Comparison of ENCODE assay signal across 27 cellular contexts in genomic region chr17:1255041-1255440, GRCh38. TPM values are rescaled to one million over a fixed set of nuclear protein-coding genes. Genes with fewer than 3 reads are reported as not detected.
"Had no signal": no experiment of that assay in that cellular context is flagged by ENCODE, and none has a peak within 500 bp of the region (broad histone marks: within the 10 kb centered on the region; RNA-seq: fewer than 3 reads in every experiment).

No MANE protein-coding gene starts in this region.

- H3K27me3 ChIP-seq: Peyer's patch, SJSA1 had no signal

- H3K9me3 ChIP-seq: Peyer's patch, SK-N-SH had no signal

- DNase-seq: activated CD4-positive, alpha-beta T cell treated with anti-CD3 and anti-CD28 coated beads, Interleukin-2, amount 10 ng/mL, durations not matched to agents 24 days and 14 days; activated CD4-positive, alpha-beta T cell treated with anti-CD3 and anti-CD28 coated beads, Interleukin-2, amount 50 U/mL, for 4 hours; activated CD8-positive, alpha-beta memory T cell treated with anti-CD3 and anti-CD28 coated beads, Interleukin-2, amount 50 U/mL, for 4 hours; activated naive CD4-positive, alpha-beta T cell treated with anti-CD3 and anti-CD28 coated beads, Interleukin-2, amount 10 ng/mL, durations not matched to agents 7 days and 5 days; activated naive CD8-positive, alpha-beta T cell treated with anti-CD3 and anti-CD28 coated beads, Interleukin-2, amount 50 U/mL, for 24 hours; activated T-cell treated with anti-CD3 and anti-CD28 coated beads for 4 hours; activated T-cell treated with anti-CD3 and anti-CD28 coated beads, Interleukin-2, amount 50 U/mL, for 4 hours; anterior cingulate cortex; caudate nucleus; MM.1S; MV-4-11; NCI-H1092; NCI-H1436 treated with DMSO at 0.1 percent for 48 hours; NCI-H1694 treated with DMSO at 0.1 percent for 48 hours; NCI-H2029; NCI-H345; NCI-H524 treated with DMSO at 0.1 percent for 48 hours; Peyer's patch; RPMI8226; SHP77 treated with DMSO at 0.1 percent for 48 hours; SK-N-SH had no signal

- ATAC-seq: activated naive CD8-positive, alpha-beta T cell treated with anti-CD3 and anti-CD28 coated beads, Interleukin-2, amount 50 U/mL, for 24 hours; activated T-cell treated with anti-CD3 and anti-CD28 coated beads, Interleukin-2, amount 50 U/mL, for 4 hours had no signal

- H3K9ac ChIP-seq: KMS-11, SK-N-SH had no signal

- H3K4me3 ChIP-seq: Peyer's patch, SJSA1 had no signal

- H3K36me3 ChIP-seq: Peyer's patch, SJSA1 had no signal

- H3K9me2 ChIP-seq: SK-N-SH had no signal

- H3K4me2 ChIP-seq: KMS-11, SK-N-SH had no signal

- H3K27ac ChIP-seq: KMS-11, Peyer's patch, SJSA1 had no signal

RNA-seq across cellular contexts. Expression of gene BHLHA9, which starts 15.2 kb away (rescaled TPM):
- total RNA-seq: activated CD4-positive, alpha-beta T cell treated with anti-CD3 and anti-CD28 coated beads, Interleukin-2, amount 10 ng/mL, durations not matched to agents 24 days and 14 days; activated T-cell treated with anti-CD3 and anti-CD28 coated beads, Interleukin-2, amount 50 U/mL, for 4 hours; activated T-helper 1 cell treated with anti-CD3 and anti-CD28 coated beads, Interleukin-12 subunit alpha, Interleukin-12 subunit beta, Interleukin-2, Interleukin-4 antibody, amounts not matched to agents 30 ng/mL and 10 ng/mL and 1 ng/mL, durations not matched to agents 14 hours and 24 hours and 36 hours; bronchial epithelial cell; LHCN-M2; NCI-H460; Peyer's patch; SJSA1 had no signal
- polyA plus RNA-seq: SK-N-SH had no signal

RNA-seq across cellular contexts. Expression of gene TRARG1, which starts 24.4 kb away (rescaled TPM):
- total RNA-seq: activated T-cell treated with anti-CD3 and anti-CD28 coated beads, Interleukin-2, amount 50 U/mL, for 4 hours; bronchial epithelial cell; LHCN-M2; NCI-H460; SJSA1 had no signal
- polyA plus RNA-seq: SK-N-SH had no signal
